8 cellular contexts compared by ENCODE assay signal in genomic region chr1:150765229-150765976, GRCh38. TPM values are rescaled to one million over a fixed set of nuclear protein-coding genes. Genes with fewer than 3 reads are reported as not detected.
DNase-seq lines count a peak whose midpoint lies in the region; ATAC-seq and TF ChIP-seq lines count a peak whose summit lies in the region.

CTSS (minus strand) TSS chr1:150765778; CDS start chr1:150764763, 1,015 bp downstream.

- peaks cover 22% of the 10 kb centered on the region for H3K36me3 Mint-ChIP-seq in Calu3 (ENCODE audit: insufficient read depth, unreplicated experiment)
- H3K36me3 Mint-ChIP-seq in T-helper 17 cell (ENCODE audit: low read depth), result peaks cover 8% of the 10 kb centered on the region

- H3K27ac ChIP-seq in rectal smooth muscle tissue (ENCODE audit: low read depth, low read length), result no peak within 1 kb of the TSS

- H3K9me3 ChIP-seq in T-helper 17 cell (ENCODE audit: control insufficient read depth, low read length, poor library complexity, severe bottlenecking), result no peaks in the 10 kb centered on the region

- BruUV-seq in Calu3 (replicated peaks; lab: Mats Ljungman, UMichigan), result TSS peak; percentile 80

- H3K9me3 Mint-ChIP-seq in Calu3 (ENCODE audit: low read depth, unreplicated experiment), result no peaks in the 10 kb centered on the region

- H3K4me3 Mint-ChIP-seq in Calu3 (ENCODE audit: low read depth, unreplicated experiment) (peak within 1 kb of the TSS; percentile 80), T-helper 17 cell (peak within 1 kb of the TSS; percentile 99)

- CTCF ChIA-PET in Calu3 (lab: Charles Lee), result interaction anchor here (0.7 to 1.3 kb wide), 5 partner anchors 22 to 97 kb away, joined by 3 to 4 read pairs (median 3); no protein-coding TSS in a partner anchor

- intact Hi-C loops in Calu3 (cut with micrococcal nuclease; ENCODE audit: unreplicated experiment), result no loop called here

- no peak for DNase-seq in Calu3
- DNase-seq in T-helper 17 cell, result no peak
- DNase-seq in fibroblast of the conjunctiva (ENCODE audit: low read depth), result peak; percentile 6
- no peak for DNase-seq in nucleus accumbens (lab: John Stamatoyannopoulos, UW)
- DNase-seq in activated CD4-positive, CD25-positive, alpha-beta regulatory T cell (lab: John Stamatoyannopoulos, UW), result no peak

- H3K27me3 Mint-ChIP-seq in Calu3 (ENCODE audit: unreplicated experiment) (no peaks in the 10 kb centered on the region), T-helper 17 cell (no peaks in the 10 kb centered on the region)

- ATAC-seq in GM19438 (IDR thresholded peaks at IDR 0.05; ENCODE audit: low read depth, unreplicated experiment), result peak; percentile 75
- ATAC-seq in HG03460 (IDR thresholded peaks at IDR 0.05; ENCODE audit: unreplicated experiment), result peak; percentile 78
- peak; percentile 71 for ATAC-seq in T-helper 17 cell

- no peaks in the 10 kb centered on the region for H3K4me1 ChIP-seq in rectal smooth muscle tissue (ENCODE audit: control insufficient read depth, insufficient read depth, low read length)

- H3K27ac Mint-ChIP-seq in Calu3 (ENCODE audit: unreplicated experiment), result peak within 1 kb of the TSS; percentile 98
- H3K27ac Mint-ChIP-seq in T-helper 17 cell, result peak within 1 kb of the TSS; percentile 99

- no peaks in the 10 kb centered on the region for H3K36me3 ChIP-seq in rectal smooth muscle tissue (ENCODE audit: control insufficient read depth, insufficient read depth, low read length)

- H3K9ac ChIP-seq in rectal smooth muscle tissue (ENCODE audit: low read length), result no peak within 1 kb of the TSS

- peaks cover 34% of the 10 kb centered on the region for H3K4me1 Mint-ChIP-seq in Calu3 (ENCODE audit: low read depth, unreplicated experiment)
- H3K4me1 Mint-ChIP-seq in T-helper 17 cell, result peaks cover 31% of the 10 kb centered on the region

- H3K4me3 ChIP-seq in rectal smooth muscle tissue (ENCODE audit: low read length), result peak within 1 kb of the TSS; percentile 38

- no peak for TF ChIP-seq CTCF in Calu3 (IDR thresholded peaks at IDR 0.05; ENCODE audit: unreplicated experiment)

- H3K27me3 ChIP-seq in rectal smooth muscle tissue (ENCODE audit: control insufficient read depth, insufficient read depth, low read length), result no peaks in the 10 kb centered on the region

RNA-seq across cellular contexts. Expression of gene CTSS, which starts in this region (rescaled TPM):
- total RNA-seq in Calu3 (2022), result 144 and 226 TPM in 2 replicates
- total RNA-seq in T-helper 17 cell, result 100 to 1,000 TPM; 103 to 139 TPM
